ENCODE assay signal across 8 cellular contexts in genomic region chr4:56978750-56979303, GRCh38. TPM values are rescaled to one million over a fixed set of nuclear protein-coding genes. Genes with fewer than 3 reads are reported as not detected.
DNase-seq lines count a peak whose midpoint lies in the region; ATAC-seq and TF ChIP-seq lines count a peak whose summit lies in the region.

Gene POLR2B, plus strand, starts transcription at chr4:56978896. Its CDS starts 90 bp downstream, at chr4:56978986.

- H3K36me3 Mint-ChIP-seq in activated B cell treated with CpG ODN at 0.5 μM for 24 hours (ENCODE audit: low read depth): peaks cover 41% of the 10 kb centered on the region

- TF ChIP-seq CTCF in AG04449 (IDR thresholded peaks at IDR 0.05; ENCODE audit: insufficient read depth, low read length, missing control alignments): no peak
- no peak for TF ChIP-seq CTCF in activated B cell treated with CpG ODN at 0.5 μM for 24 hours (IDR thresholded peaks at IDR 0.05)

- DNase-seq in AG04449 (ENCODE audit: low read depth, low spot score) (peak; percentile 41), NCI-H2227 treated with DMSO at 0.1 percent for 48 hours (lab: John Stamatoyannopoulos, UW) (peak; percentile 81), activated B cell treated with CpG ODN at 0.5 μM for 24 hours (peak; percentile 77), caudate nucleus (lab: John Stamatoyannopoulos, UW) (peak in 60 of 61 donors; percentile 50 to 96 (median 87)), inferior parietal cortex (ENCODE audit: extremely low spot score) (peak; percentile 98)
- DNase-seq in stimulated activated CD4-positive, alpha-beta T cell treated with anti-CD3 and anti-CD28 coated beads, Interleukin-12 subunit alpha, Interleukin-12 subunit beta, amount 100 ng/mL, for 4 hours: peak; percentile 83

- POLR2A ChIA-PET in AG04449 (lab: Yijun Ruan, JAX): interaction anchor here (0.5 to 1.2 kb wide), 7 partner anchors 10 to 123 kb away, joined by 3 to 5 read pairs (median 3); no protein-coding TSS in a partner anchor
- POLR2A ChIA-PET in activated B cell treated with CpG ODN at 0.5 μM for 24 hours (lab: Charles Lee): interaction anchor here (0.6 to 4.9 kb wide), 11 partner anchors 10 to 1583 kb away, joined by 3 to 127 read pairs (median 7); partner anchors contain the start of genes AASDH, PAICS, PPAT and REST

- peak; percentile 59 for ATAC-seq in GM18907 (IDR thresholded peaks at IDR 0.05; ENCODE audit: unreplicated experiment)
- peak; percentile 44 for ATAC-seq in HG03159 (IDR thresholded peaks at IDR 0.05; ENCODE audit: unreplicated experiment)
- ATAC-seq in activated B cell treated with CpG ODN at 0.5 μM for 24 hours (ENCODE audit: low read depth): peak; percentile 58

- H3K4me1 Mint-ChIP-seq in activated B cell treated with CpG ODN at 0.5 μM for 24 hours: peaks cover 76% of the 10 kb centered on the region

- H3K4me3 Mint-ChIP-seq in activated B cell treated with CpG ODN at 0.5 μM for 24 hours: peak within 1 kb of the TSS; percentile 99

- CTCF ChIA-PET in AG04449 (lab: Yijun Ruan, JAX): interaction anchor here (1.4 to 1.7 kb wide), 3 partner anchors 9 to 185 kb away, joined by 3 to 9 read pairs (median 8); no protein-coding TSS in a partner anchor
- CTCF ChIA-PET in activated B cell treated with CpG ODN at 0.5 μM for 24 hours (lab: Charles Lee): interaction anchor here (1.3 to 2.5 kb wide), 3 partner anchors 71 to 1031 kb away, joined by 3 to 17 read pairs (median 5); partner anchors contain the start of gene REST

- peak within 1 kb of the TSS; percentile 67 for H3K27ac ChIP-seq in caudate nucleus (ENCODE audit: low read depth, low read length)

- H3K9me3 Mint-ChIP-seq in activated B cell treated with CpG ODN at 0.5 μM for 24 hours: no peaks in the 10 kb centered on the region

- H3K4me3 ChIP-seq in AG04449 (ENCODE audit: low read depth, low read length): peak within 1 kb of the TSS; percentile 99

- H3K27me3 Mint-ChIP-seq in activated B cell treated with CpG ODN at 0.5 μM for 24 hours: no peaks in the 10 kb centered on the region

- H3K27ac Mint-ChIP-seq in activated B cell treated with CpG ODN at 0.5 μM for 24 hours: peak within 1 kb of the TSS; percentile 96

- intact Hi-C loops in activated B cell treated with CpG ODN at 0.5 μM for 24 hours (cut with micrococcal nuclease): loop anchor here (1.0 to 5.0 kb wide), 4 partner anchors 157 to 1127 kb away; partner anchors contain the start of genes EXOC1, SPINK2 and SRP72

RNA-seq across cellular contexts. Expression of gene POLR2B, which starts in this region (rescaled TPM):
- 108 and 118 TPM in 2 replicates for total RNA-seq in activated B cell treated with CpG ODN at 0.5 μM for 24 hours

Comparison
In these comparisons a context has a peak if more than half of its experiments do, and no peak if none do; other contexts are left out.
1. Peak in every context shown above with its lines: DNase-seq, ATAC-seq, H3K4me3 ChIP-seq and H3K27ac ChIP-seq.
2. DNase-seq: peak in every context shown above with its lines; median percentile 98 in inferior parietal cortex; 87 in caudate nucleus; 83 in stimulated activated CD4-positive, alpha-beta T cell treated with anti-CD3 and anti-CD28 coated beads, Interleukin-12 subunit alpha, Interleukin-12 subunit beta, amount 100 ng/mL, for 4 hours; 81 in NCI-H2227 treated with DMSO at 0.1 percent for 48 hours; 77 in activated B cell treated with CpG ODN at 0.5 μM for 24 hours; 41 in AG04449.